11 cellular contexts compared by ENCODE assay signal in the genomic region with DNA sequence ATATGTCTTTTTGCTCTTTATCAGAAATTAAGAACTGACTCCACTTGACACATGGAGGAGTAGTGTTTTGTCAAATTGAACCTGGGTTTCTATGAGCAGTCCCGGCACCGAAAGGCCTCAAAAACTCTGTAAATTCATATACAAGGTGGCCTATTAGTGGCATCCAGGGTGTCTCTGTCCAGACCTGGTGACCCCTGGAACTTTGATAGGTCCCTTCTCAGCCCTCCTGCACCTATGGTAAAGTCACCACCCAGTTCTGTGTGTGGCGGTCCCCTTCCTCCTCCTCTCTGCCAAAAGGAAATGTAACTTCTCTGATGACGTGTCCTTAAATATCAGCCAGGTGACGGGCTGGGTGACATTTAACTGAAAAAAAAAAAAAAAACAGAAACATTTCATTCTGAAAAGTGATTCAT.
DNase-seq lines count a peak whose midpoint lies in the region; ATAC-seq and TF ChIP-seq lines count a peak whose summit lies in the region.
"Had no signal": no experiment of that assay in that cellular context is flagged by ENCODE, and none has a peak within 500 bp of the region (broad histone marks: within the 10 kb centered on the region; RNA-seq: fewer than 3 reads in every experiment).

No MANE protein-coding gene starts in this region.

- H3K27ac Mint-ChIP-seq in activated T-helper 17 cell treated with anti-CD3 and anti-CD28 coated beads, Interleukin-2, amount 50 U/mL, for 72 hours, result peak overlapping the region; percentile 90
- H3K27ac Mint-ChIP-seq in naive thymus-derived CD8-positive, alpha-beta T cell, result peak overlapping the region; percentile 86 to 99 (median 95)
- no peak overlapping the region for H3K27ac Mint-ChIP-seq in type B pancreatic cell
- H3K27ac Mint-ChIP-seq: HFFc6 had no signal

- DNase-seq in DMS 273 (lab: John Stamatoyannopoulos, UW; ENCODE audit: unreplicated experiment), result peak; percentile 7
- DNase-seq in DMS 273 treated with DMSO at 0.1 percent for 48 hours (lab: John Stamatoyannopoulos, UW), result no peak
- DNase-seq in naive thymus-derived CD8-positive, alpha-beta T cell, result peak in 8 of 10 donors; percentile 23 to 71 (median 52)
- no peak for DNase-seq in type B pancreatic cell (ENCODE audit: extremely low spot score, unreplicated experiment)
- no peak for DNase-seq in NCI-H2107 (lab: John Stamatoyannopoulos, UW)
- no peak for DNase-seq in foreskin melanocyte
- DNase-seq in ACHN, result no peak
- DNase-seq: HFFc6, NCI-H146, nephron progenitor cell had no signal

- no peaks in the 10 kb centered on the region for H3K9me3 Mint-ChIP-seq in activated T-helper 17 cell treated with anti-CD3 and anti-CD28 coated beads, Interleukin-2, amount 50 U/mL, for 72 hours
- no peaks in the 10 kb centered on the region for H3K9me3 Mint-ChIP-seq in naive thymus-derived CD8-positive, alpha-beta T cell
- H3K9me3 Mint-ChIP-seq in type B pancreatic cell, result no peaks in the 10 kb centered on the region
- H3K9me3 Mint-ChIP-seq: HFFc6, nephron progenitor cell had no signal

- POLR2A ChIA-PET in naive thymus-derived CD8-positive, alpha-beta T cell (lab: Charles Lee), result interaction anchor here (0.6 to 4.7 kb wide), 6 partner anchors 17 to 194 kb away, joined by 3 to 81 read pairs (median 6); no protein-coding TSS in a partner anchor

- H3K36me3 Mint-ChIP-seq in activated T-helper 17 cell treated with anti-CD3 and anti-CD28 coated beads, Interleukin-2, amount 50 U/mL, for 72 hours (ENCODE audit: low read depth), result no peaks in the 10 kb centered on the region
- peaks cover 0 to 5% (median 0%) of the 10 kb centered on the region in 3 donors for H3K36me3 Mint-ChIP-seq in naive thymus-derived CD8-positive, alpha-beta T cell
- H3K36me3 Mint-ChIP-seq in type B pancreatic cell, result no peaks in the 10 kb centered on the region

- no peak for TF ChIP-seq CTCF in type B pancreatic cell (conservative IDR thresholded peaks at IDR 0.05)

- H3K4me1 Mint-ChIP-seq in activated T-helper 17 cell treated with anti-CD3 and anti-CD28 coated beads, Interleukin-2, amount 50 U/mL, for 72 hours, result peaks cover 33% of the 10 kb centered on the region
- peaks cover 19 to 60% (median 52%) of the 10 kb centered on the region in 4 donors for H3K4me1 Mint-ChIP-seq in naive thymus-derived CD8-positive, alpha-beta T cell
- H3K4me1 Mint-ChIP-seq in type B pancreatic cell (ENCODE audit: unreplicated experiment), result peaks cover 41% of the 10 kb centered on the region

- H3K4me3 Mint-ChIP-seq in activated T-helper 17 cell treated with anti-CD3 and anti-CD28 coated beads, Interleukin-2, amount 50 U/mL, for 72 hours, result peak overlapping the region; percentile 81
- peak overlapping the region; percentile 82 to 94 (median 90) for H3K4me3 Mint-ChIP-seq in naive thymus-derived CD8-positive, alpha-beta T cell
- H3K4me3 Mint-ChIP-seq in type B pancreatic cell, result peak overlapping the region; percentile 64
- H3K4me3 Mint-ChIP-seq: HFFc6 had no signal

- peak; percentile 70 for ATAC-seq in activated T-helper 17 cell treated with anti-CD3 and anti-CD28 coated beads, Interleukin-2, amount 50 U/mL, for 72 hours (replicated peaks)
- peak; percentile 46 to 53 for ATAC-seq in naive thymus-derived CD8-positive, alpha-beta T cell

- H3K27me3 Mint-ChIP-seq in activated T-helper 17 cell treated with anti-CD3 and anti-CD28 coated beads, Interleukin-2, amount 50 U/mL, for 72 hours, result no peaks in the 10 kb centered on the region
- H3K27me3 Mint-ChIP-seq in naive thymus-derived CD8-positive, alpha-beta T cell, result no peaks in the 10 kb centered on the region
- H3K27me3 Mint-ChIP-seq in type B pancreatic cell, result peaks cover 18% of the 10 kb centered on the region

- in situ Hi-C loops in ACHN (cut with HindIII; ENCODE audit: low pct_ligation_motif_present, low pct_unique_long_range_greater_than_20kb, low sequenced_read_pairs), result no loop called here

Comparison
In these comparisons a context has a peak if more than half of its experiments do, and no peak if none do; other contexts are left out.
1. DNase-seq: peak in DMS 273 (single experiment) and naive thymus-derived CD8-positive, alpha-beta T cell (8 of 10); none in DMS 273 treated with DMSO at 0.1 percent for 48 hours (single experiment), type B pancreatic cell (single experiment), NCI-H2107 (single experiment), foreskin melanocyte (single experiment) and ACHN (single experiment).
2. Peak in every context shown above with its lines, with median percentiles within 50 percentile points of each other: H3K4me3 Mint-ChIP-seq.